In genomic region chr1:149886396-149887195, GRCh38 we compare ENCODE assay signal across 9 cellular contexts. TPM values are rescaled to one million over a fixed set of nuclear protein-coding genes. Genes with fewer than 3 reads are reported as not detected.
DNase-seq lines count a peak whose midpoint lies in the region; ATAC-seq and TF ChIP-seq lines count a peak whose summit lies in the region.
"Had no signal": no experiment of that assay in that cellular context is flagged by ENCODE, and none has a peak within 500 bp of the region (broad histone marks: within the 10 kb centered on the region; RNA-seq: fewer than 3 reads in every experiment).

No MANE protein-coding gene starts in this region.

- CTCF ChIA-PET in activated B cell treated with CpG ODN at 0.5 μM for 24 hours (lab: Charles Lee), result interaction anchor here (2.1 kb wide), 1 partner anchor 301 kb away, joined by 10 read pairs; no protein-coding TSS in a partner anchor

- peak; percentile 64 for ATAC-seq in GM19023 (IDR thresholded peaks at IDR 0.05; ENCODE audit: unreplicated experiment)
- ATAC-seq in HG03196 (IDR thresholded peaks at IDR 0.05; ENCODE audit: unreplicated experiment), result peak; percentile 59
- ATAC-seq in activated B cell treated with CpG ODN at 0.5 μM for 24 hours (ENCODE audit: low read depth), result peak; percentile 69
- peak; percentile 67 for ATAC-seq in central memory CD8-positive, alpha-beta T cell (replicated peaks; ENCODE audit: extremely low read depth, poor library complexity, severe bottlenecking)

- H3K4me3 Mint-ChIP-seq in activated B cell treated with CpG ODN at 0.5 μM for 24 hours, result no peak overlapping the region
- H3K4me3 Mint-ChIP-seq in central memory CD8-positive, alpha-beta T cell, result no peak overlapping the region
- H3K4me3 Mint-ChIP-seq: IgD-negative memory B cell had no signal

- DNase-seq in AG09309 (ENCODE audit: low read depth) (peak; percentile 100), NCI-H226 (peak; percentile 97), activated B cell treated with CpG ODN at 0.5 μM for 24 hours (peak; percentile 74), islet precursor cell (peak; percentile 96)
- DNase-seq in central memory CD8-positive, alpha-beta T cell (ENCODE audit: low spot score in 2 of 2), result peak; percentile 84 to 93
- DNase-seq in stimulated activated CD4-positive, alpha-beta T cell treated with anti-CD3 and anti-CD28 coated beads, Interleukin-12 subunit alpha, Interleukin-12 subunit beta, amount 100 ng/mL, for 4 hours, result peak; percentile 64

- no peaks in the 10 kb centered on the region for H3K27me3 Mint-ChIP-seq in activated B cell treated with CpG ODN at 0.5 μM for 24 hours
- no peaks in the 10 kb centered on the region for H3K27me3 Mint-ChIP-seq in central memory CD8-positive, alpha-beta T cell
- H3K27me3 Mint-ChIP-seq: IgD-negative memory B cell had no signal

- POLR2A ChIA-PET in activated B cell treated with CpG ODN at 0.5 μM for 24 hours (lab: Charles Lee), result interaction anchor here (0.6 to 7.3 kb wide), 42 partner anchors 9 to 1573 kb away, joined by 3 to 311 read pairs (median 8); partner anchors contain the start of genes ANP32E, BOLA1, CIART and ENSA

- H3K27ac Mint-ChIP-seq in activated B cell treated with CpG ODN at 0.5 μM for 24 hours, result no peak overlapping the region
- H3K27ac Mint-ChIP-seq in central memory CD8-positive, alpha-beta T cell (ENCODE audit: low read depth), result no peak overlapping the region
- H3K27ac Mint-ChIP-seq: IgD-negative memory B cell had no signal

- no peaks in the 10 kb centered on the region for H3K9me3 Mint-ChIP-seq in activated B cell treated with CpG ODN at 0.5 μM for 24 hours
- no peaks in the 10 kb centered on the region for H3K9me3 Mint-ChIP-seq in central memory CD8-positive, alpha-beta T cell
- H3K9me3 Mint-ChIP-seq: IgD-negative memory B cell had no signal

- peaks cover 2% of the 10 kb centered on the region for H3K36me3 Mint-ChIP-seq in activated B cell treated with CpG ODN at 0.5 μM for 24 hours (ENCODE audit: low read depth)
- no peaks in the 10 kb centered on the region for H3K36me3 Mint-ChIP-seq in central memory CD8-positive, alpha-beta T cell (ENCODE audit: insufficient read depth)
- H3K36me3 Mint-ChIP-seq: IgD-negative memory B cell had no signal

- TF ChIP-seq CTCF in AG09309 (IDR thresholded peaks at IDR 0.05; ENCODE audit: control insufficient read depth, insufficient read depth, low read depth, low read length, missing control alignments) (no peak), activated B cell treated with CpG ODN at 0.5 μM for 24 hours (IDR thresholded peaks at IDR 0.05) (no peak)

- H3K4me3 ChIP-seq in AG09309 (ENCODE audit: control insufficient read depth, low read depth, low read length), result peak overlapping the region; percentile 66

- intact Hi-C loops in activated B cell treated with CpG ODN at 0.5 μM for 24 hours (cut with micrococcal nuclease), result loop anchor here (1.0 kb wide), 1 partner anchor 181 kb away; the partner anchor contains the start of gene VPS45

- peaks cover 2% of the 10 kb centered on the region for H3K4me1 Mint-ChIP-seq in activated B cell treated with CpG ODN at 0.5 μM for 24 hours
- H3K4me1 Mint-ChIP-seq in central memory CD8-positive, alpha-beta T cell, result no peaks in the 10 kb centered on the region

RNA-seq across cellular contexts. Expression of gene BOLA1, which starts 12.8 kb away (rescaled TPM):
- 10.2 and 11.6 TPM in 2 replicates for total RNA-seq in activated B cell treated with CpG ODN at 0.5 μM for 24 hours

RNA-seq across cellular contexts. Expression of gene SV2A, which starts 31.0 kb away (rescaled TPM):
- 0.07 and 0.12 TPM in 2 replicates for total RNA-seq in activated B cell treated with CpG ODN at 0.5 μM for 24 hours

RNA-seq across cellular contexts. Expression of gene SF3B4, which starts 41.0 kb away (rescaled TPM):
- total RNA-seq in activated B cell treated with CpG ODN at 0.5 μM for 24 hours, result 80.8 and 86.2 TPM in 2 replicates

RNA-seq across cellular contexts. Expression of gene MTMR11, which starts 50.1 kb away (rescaled TPM):
- total RNA-seq in activated B cell treated with CpG ODN at 0.5 μM for 24 hours, result not detected in 2 replicates

Comparison
In these comparisons a context has a peak if more than half of its experiments do, and no peak if none do; other contexts are left out.
1. Peak in every context shown above with its lines: DNase-seq, ATAC-seq and H3K4me3 ChIP-seq.